21 cellular contexts compared by ENCODE assay signal in genomic region chr6:38503940-38504682, GRCh38.
"Had no signal": no experiment of that assay in that cellular context is flagged by ENCODE, and none has a peak within 500 bp of the region (broad histone marks: within the 10 kb centered on the region; RNA-seq: fewer than 3 reads in every experiment).

No MANE protein-coding gene starts in this region.

- H3K27ac Mint-ChIP-seq: activated CD4-positive, alpha-beta T cell treated with anti-CD3 and anti-CD28 coated beads, Interleukin-2, amount 10 ng/mL, durations not matched to agents 24 days and 14 days; activated CD8-positive, alpha-beta T cell treated with anti-CD3 and anti-CD28 coated beads, Interleukin-2, amount 10 ng/mL, durations not matched to agents 7 days and 5 days; activated naive CD4-positive, alpha-beta T cell treated with anti-CD3 and anti-CD28 coated beads for 36 hours; endodermal cell; nephron progenitor cell had no signal

- H3K9me3 Mint-ChIP-seq: activated CD4-positive, alpha-beta T cell treated with anti-CD3 and anti-CD28 coated beads, Interleukin-2, amount 10 ng/mL, durations not matched to agents 24 days and 14 days; activated naive CD4-positive, alpha-beta T cell treated with anti-CD3 and anti-CD28 coated beads for 36 hours; activated T-cell treated with anti-CD3 and anti-CD28 coated beads, Interleukin-2, amount 50 U/mL, for 4 hours; endodermal cell; nephron progenitor cell had no signal

- H3K27me3 ChIP-seq: brain microvascular endothelial cell, thyroid gland had no signal

- ATAC-seq: activated CD8-positive, alpha-beta T cell treated with anti-CD3 and anti-CD28 coated beads, Interleukin-2, amount 10 ng/mL, durations not matched to agents 7 days and 5 days; activated T-cell treated with anti-CD3 and anti-CD28 coated beads, Interleukin-2, amount 50 U/mL, for 4 hours; left cardiac atrium had no signal

- H3K4me3 ChIP-seq: lung, thyroid gland had no signal

- H3K27me3 Mint-ChIP-seq: activated CD4-positive, alpha-beta T cell treated with anti-CD3 and anti-CD28 coated beads, Interleukin-2, amount 10 ng/mL, durations not matched to agents 24 days and 14 days had no signal

- H3K27ac ChIP-seq: brain microvascular endothelial cell, epithelial cell of prostate, thyroid gland had no signal

- H3K4me3 Mint-ChIP-seq: activated CD4-positive, alpha-beta T cell treated with anti-CD3 and anti-CD28 coated beads, Interleukin-2, amount 10 ng/mL, durations not matched to agents 24 days and 14 days; activated CD8-positive, alpha-beta T cell treated with anti-CD3 and anti-CD28 coated beads, Interleukin-2, amount 10 ng/mL, durations not matched to agents 7 days and 5 days; activated naive CD4-positive, alpha-beta T cell treated with anti-CD3 and anti-CD28 coated beads for 36 hours; activated T-cell treated with anti-CD3 and anti-CD28 coated beads, Interleukin-2, amount 50 U/mL, for 4 hours; endodermal cell; nephron progenitor cell had no signal

- H3K4me1 Mint-ChIP-seq: activated CD4-positive, alpha-beta T cell treated with anti-CD3 and anti-CD28 coated beads, Interleukin-2, amount 10 ng/mL, durations not matched to agents 24 days and 14 days; endodermal cell; nephron progenitor cell had no signal

- H3K9me3 ChIP-seq: thyroid gland had no signal

- H3K36me3 ChIP-seq: brain microvascular endothelial cell, thyroid gland had no signal

- DNase-seq: activated CD4-positive, alpha-beta T cell treated with anti-CD3 and anti-CD28 coated beads, Interleukin-2, amount 10 ng/mL, durations not matched to agents 24 days and 14 days; activated CD4-positive, CD25-positive, alpha-beta regulatory T cell; activated CD8-positive, alpha-beta T cell treated with anti-CD3 and anti-CD28 coated beads, Interleukin-2, amount 10 ng/mL, durations not matched to agents 7 days and 5 days; activated naive CD4-positive, alpha-beta T cell treated with anti-CD3 and anti-CD28 coated beads for 36 hours; activated T-cell treated with anti-CD3 and anti-CD28 coated beads, Interleukin-2, amount 50 U/mL, for 4 hours; aorta; brain microvascular endothelial cell; central memory CD4-positive, alpha-beta T cell; endodermal cell; foreskin fibroblast; hippocampal formation; left cardiac atrium; nephron progenitor cell; nucleus accumbens; stimulated activated CD4-positive, alpha-beta T cell treated with anti-CD3 and anti-CD28 coated beads, Interleukin-12 subunit alpha, Interleukin-12 subunit beta, amount 100 ng/mL, for 4 hours; stimulated activated CD4-positive, alpha-beta T cell treated with anti-CD3 and anti-CD28 coated beads, Interleukin-1b, Interleukin-23, amount 100 ng/mL, for 48 hours; stimulated activated CD8-positive, alpha-beta memory T cell treated with anti-CD3 and anti-CD28 coated beads, Interleukin-4, amount 100 ng/mL, for 48 hours; stimulated activated naive CD4-positive, alpha-beta T cell; thyroid gland had no signal
